Comparison of ENCODE assay signal across 19 cellular contexts in genomic region chr11:46039990-46040389, GRCh38.
A peak's percentile ranks its signal among the peaks of the same experiment; 100 is the strongest.
DNase-seq lines count a peak whose midpoint lies in the region; ATAC-seq, FAIRE-seq and TF ChIP-seq lines count a peak whose summit lies in the region.
"Had no signal": no experiment of that assay in that cellular context is flagged by ENCODE, and none has a peak within 500 bp of the region (broad histone marks: within the 10 kb centered on the region; RNA-seq: fewer than 3 reads in every experiment).

No MANE protein-coding gene starts in this region.

- no peak for TF ChIP-seq RAD21 in IMR-90 (IDR thresholded peaks at IDR 0.05; ENCODE audit: low read length)

- H3K9me3 Mint-ChIP-seq in chondrocyte (ENCODE audit: low read depth) = no peaks in the 10 kb centered on the region
- H3K9me3 Mint-ChIP-seq: activated CD8-positive, alpha-beta T cell treated with anti-CD3 and anti-CD28 coated beads for 36 hours; activated T-helper 17 cell treated with anti-CD3 and anti-CD28 coated beads, Interleukin-2, amount 50 U/mL, for 72 hours had no signal

- no peak overlapping the region for H3K9ac ChIP-seq in IMR-90 (ENCODE audit: low read depth, low read length)
- H3K9ac ChIP-seq: neural progenitor cell had no signal

- no peak overlapping the region for H2AFZ ChIP-seq in IMR-90 (replicated peaks; ENCODE audit: low read length, poor library complexity)
- H2AFZ ChIP-seq: neural progenitor cell had no signal

- no peaks in the 10 kb centered on the region for H3K27me3 Mint-ChIP-seq in chondrocyte (ENCODE audit: low read depth)
- H3K27me3 Mint-ChIP-seq: activated CD8-positive, alpha-beta T cell treated with anti-CD3 and anti-CD28 coated beads for 36 hours; activated T-helper 17 cell treated with anti-CD3 and anti-CD28 coated beads, Interleukin-2, amount 50 U/mL, for 72 hours had no signal

- H3K9me3 ChIP-seq in IMR-90 (ENCODE audit: control insufficient read depth, insufficient read depth, low read length) = no peaks in the 10 kb centered on the region
- H3K9me3 ChIP-seq in left lung = no peaks in the 10 kb centered on the region
- no peaks in the 10 kb centered on the region for H3K9me3 ChIP-seq in vagina
- H3K9me3 ChIP-seq: sigmoid colon, tibial artery had no signal

- peaks cover 22 to 29% of the 10 kb centered on the region in 2 experiments for H3K79me1 ChIP-seq in IMR-90 (ENCODE audit: low read depth in 1 of 2, low read length in 2 of 2)

- H3K27me3 ChIP-seq in IMR-90 (ENCODE audit: control insufficient read depth, insufficient read depth, low read length) = no peaks in the 10 kb centered on the region
- H3K27me3 ChIP-seq in left lung = no peaks in the 10 kb centered on the region
- H3K27me3 ChIP-seq in vagina = no peaks in the 10 kb centered on the region
- H3K27me3 ChIP-seq: neural progenitor cell, sigmoid colon, tibial artery had no signal

- peaks cover 28% of the 10 kb centered on the region for H3K4me1 Mint-ChIP-seq in chondrocyte (ENCODE audit: low read depth)

- H2BK15ac ChIP-seq in IMR-90 (ENCODE audit: low read depth, low read length) = no peak overlapping the region

- no peak overlapping the region for H3K18ac ChIP-seq in IMR-90 (ENCODE audit: low read depth, low read length)

- H4K5ac ChIP-seq in IMR-90 (ENCODE audit: low read depth, low read length) = no peak overlapping the region

- FAIRE-seq in urothelium cell line (lab: Jason Lieb, UNC) = no peak

- H2BK20ac ChIP-seq in IMR-90 (ENCODE audit: low read depth, low read length) = no peak overlapping the region

- H3K4me1 ChIP-seq in IMR-90 (ENCODE audit: control insufficient read depth, insufficient read depth, low read length) (peaks cover 7% of the 10 kb centered on the region), left lung (peaks cover 11 to 13% of the 10 kb centered on the region in 2 donors), vagina (peaks cover 36% of the 10 kb centered on the region)

- no peak overlapping the region for H3K56ac ChIP-seq in IMR-90 (ENCODE audit: extremely low read depth, insufficient read depth, low read length)

- H2BK5ac ChIP-seq in IMR-90 (ENCODE audit: low read depth, low read length, poor library complexity, severe bottlenecking) = no peak overlapping the region

- H3K4ac ChIP-seq in IMR-90 (ENCODE audit: low read depth, low read length) = no peak overlapping the region

- H3K23ac ChIP-seq in IMR-90 (ENCODE audit: low read depth, low read length) = no peak overlapping the region

- TF ChIP-seq POLR2A in IMR-90 (IDR thresholded peaks at IDR 0.05; ENCODE audit: low read depth, low read length) (no peak), vagina (IDR thresholded peaks at IDR 0.05) (no peak)

- no peak overlapping the region for H3K4me3 Mint-ChIP-seq in chondrocyte (ENCODE audit: unreplicated experiment)
- H3K4me3 Mint-ChIP-seq: activated CD8-positive, alpha-beta T cell treated with anti-CD3 and anti-CD28 coated beads for 36 hours; activated T-helper 17 cell treated with anti-CD3 and anti-CD28 coated beads, Interleukin-2, amount 50 U/mL, for 72 hours; neural progenitor cell had no signal

- H3K36me3 ChIP-seq in IMR-90 (ENCODE audit: control insufficient read depth, insufficient read depth, low read length) = no peaks in the 10 kb centered on the region; the same call in 1 of the 2 replicates
- H3K36me3 ChIP-seq in left lung = no peaks in the 10 kb centered on the region
- no peaks in the 10 kb centered on the region for H3K36me3 ChIP-seq in vagina
- H3K36me3 ChIP-seq: neural progenitor cell, sigmoid colon, tibial artery had no signal

- no peak overlapping the region for H3K14ac ChIP-seq in IMR-90 (replicated peaks; ENCODE audit: low read depth, low read length)

- POLR2A ChIA-PET in IMR-90 (lab: Charles Lee; ENCODE audit: unreplicated experiment) = no interaction called here

- TF ChIP-seq CTCF in AG09309 (IDR thresholded peaks at IDR 0.05; ENCODE audit: control insufficient read depth, insufficient read depth, low read depth, low read length, missing control alignments) (no peak), IMR-90 (conservative IDR thresholded peaks at IDR 0.05; ENCODE audit: low read depth, low read length) (no peak), chondrocyte (IDR thresholded peaks at IDR 0.05) (no peak), left lung (IDR thresholded peaks at IDR 0.05) (no peak), vagina (IDR thresholded peaks at IDR 0.05) (no peak)

- H3K4me2 ChIP-seq in IMR-90 (ENCODE audit: low read depth, low read length) = no peak overlapping the region
- H3K4me2 ChIP-seq: neural progenitor cell had no signal

- dilution Hi-C loops in IMR-90 (cut with HindIII; ENCODE audit: low sequenced_read_pairs, unreplicated experiment) = no loop called here

- H2BK120ac ChIP-seq in IMR-90 (ENCODE audit: low read depth, low read length) = no peak overlapping the region

- H2AK5ac ChIP-seq in IMR-90 (ENCODE audit: low read depth, low read length) = no peak overlapping the region

- no peaks in the 10 kb centered on the region; the same call in 1 of the 2 replicates for H3K9me1 ChIP-seq in IMR-90 (ENCODE audit: insufficient read depth, low read length)

- H3K36me3 Mint-ChIP-seq in chondrocyte (ENCODE audit: low read depth) = no peaks in the 10 kb centered on the region

- BruUV-seq in IMR-90 (replicated peaks; lab: Mats Ljungman, UMichigan) = no TSS peak

- H4K91ac ChIP-seq in IMR-90 (ENCODE audit: insufficient read depth, low read depth, low read length) = no peak overlapping the region

- H2AK9ac ChIP-seq in IMR-90 (replicated peaks; ENCODE audit: low read depth, low read length, poor library complexity) = no peak overlapping the region

- H3K4me3 ChIP-seq in AG09309 (ENCODE audit: control insufficient read depth, low read depth, low read length) (no peak overlapping the region), IMR-90 (ENCODE audit: insufficient read depth, low read depth, low read length) (no peak overlapping the region), left lung (no peak overlapping the region), vagina (no peak overlapping the region)
- H3K4me3 ChIP-seq: neural progenitor cell, sigmoid colon, tibial artery had no signal

- CTCF ChIA-PET in IMR-90 (lab: Yijun Ruan, JAX) = no interaction called here

- peak; percentile 49 for DNase-seq in AG09309 (ENCODE audit: low read depth)
- peak; percentile 69 for DNase-seq in IMR-90
- DNase-seq in chondrocyte (ENCODE audit: low spot score) = no peak
- DNase-seq in left lung = no peak
- DNase-seq in urothelium cell line (ENCODE audit: low spot score) = no peak
- no peak for DNase-seq in vagina (ENCODE audit: extremely low spot score in 2 of 2)
- no peak for DNase-seq in C1 segment of cervical spinal cord (lab: John Stamatoyannopoulos, UW)
- DNase-seq: anterior cingulate cortex; foreskin melanocyte; mesendoderm; NCI-H1105 treated with DMSO at 0.1 percent for 48 hours; NCI-H2227 treated with DMSO at 0.1 percent for 48 hours; sigmoid colon; stimulated activated CD4-positive, alpha-beta T cell treated with anti-CD3 and anti-CD28 coated beads, Interleukin-4, amount 100 ng/mL, for 4 hours; tibial artery had no signal

- peaks cover 16% of the 10 kb centered on the region; the same call in 1 of the 2 replicates for H4K20me1 ChIP-seq in IMR-90 (ENCODE audit: insufficient read depth, low read length)

- intact Hi-C loops in IMR-90 (cut with micrococcal nuclease) = no loop called here
- intact Hi-C loops in left lung (cut with DNase I) = no loop called here
- intact Hi-C loops in vagina (cut with DNase I) = no loop called here

- in situ Hi-C loops in IMR-90 (cut with MboI; ENCODE audit: low sequenced_read_pairs) = no loop called here

- peak overlapping the region; percentile 64 for H3K27ac Mint-ChIP-seq in chondrocyte (ENCODE audit: unreplicated experiment)
- H3K27ac Mint-ChIP-seq: activated CD8-positive, alpha-beta T cell treated with anti-CD3 and anti-CD28 coated beads for 36 hours; activated T-helper 17 cell treated with anti-CD3 and anti-CD28 coated beads, Interleukin-2, amount 50 U/mL, for 72 hours; neural progenitor cell had no signal

- ATAC-seq in IMR-90 (ENCODE audit: low read depth) (0 out of 2 replicates have a peak, but pooled peaks have one; percentile 27), left lung (peak; percentile 70), HG02938 (IDR thresholded peaks at IDR 0.05; ENCODE audit: unreplicated experiment) (no peak)
- ATAC-seq: activated CD8-positive, alpha-beta T cell treated with anti-CD3 and anti-CD28 coated beads for 36 hours; activated T-helper 17 cell treated with anti-CD3 and anti-CD28 coated beads, Interleukin-2, amount 50 U/mL, for 72 hours had no signal

- no peak overlapping the region for H3K27ac ChIP-seq in IMR-90 (ENCODE audit: insufficient read depth, low read length)
- H3K27ac ChIP-seq in left lung = no peak overlapping the region
- H3K27ac ChIP-seq in vagina = no peak overlapping the region
- H3K27ac ChIP-seq: neural progenitor cell, sigmoid colon, tibial artery had no signal

- no peak overlapping the region for H4K8ac ChIP-seq in IMR-90 (ENCODE audit: low read depth in 2 of 2, low read length in 2 of 2)

TF ChIP-seq in IMR-90, 13 proteins besides CTCF, POLR2A, EP300 and RAD21:
- no peak for TF ChIP-seq SMC3 (IDR thresholded peaks at IDR 0.05; ENCODE audit: low read depth, low read length)
TF ChIP-seq in IMR-90: peak in this region for 0.

Comparison
In these comparisons a context has a peak if more than half of its experiments do, and no peak if none do; other contexts are left out.
1. DNase-seq: peak in AG09309 (single experiment) and IMR-90 (single experiment); none in chondrocyte (single experiment), left lung (0 of 2), urothelium cell line (single experiment), vagina (0 of 2) and C1 segment of cervical spinal cord (0 of 14).